ENCODE assay signal across 9 cellular contexts in the genomic region with DNA sequence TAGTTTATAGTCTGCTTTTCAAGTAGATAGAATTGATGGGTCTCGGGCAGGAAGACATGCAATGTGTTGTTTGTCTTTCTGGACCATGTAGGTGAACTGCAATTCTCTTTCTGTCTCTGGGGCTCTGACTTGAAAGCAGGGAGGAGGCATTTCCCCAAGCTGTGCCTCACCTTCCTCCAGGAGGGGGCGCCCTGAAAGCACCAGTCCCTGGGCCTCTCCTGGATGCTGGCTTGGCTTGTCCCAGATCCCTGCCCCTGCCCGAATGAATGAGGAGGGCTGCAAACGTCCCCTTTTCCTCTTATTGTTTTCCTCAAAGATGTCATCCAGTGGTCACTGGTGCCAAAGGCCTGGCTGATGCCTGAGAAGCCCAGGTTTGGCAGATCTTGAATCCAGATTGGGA.
A peak's percentile ranks its signal among the peaks of the same experiment; 100 is the strongest.
DNase-seq lines count a peak whose midpoint lies in the region; ATAC-seq and TF ChIP-seq lines count a peak whose summit lies in the region.
"Had no signal": no experiment of that assay in that cellular context is flagged by ENCODE, and none has a peak within 500 bp of the region (broad histone marks: within the 10 kb centered on the region; RNA-seq: fewer than 3 reads in every experiment).

No MANE protein-coding gene starts in this region.

- peaks cover 7% of the 10 kb centered on the region for H3K27me3 Mint-ChIP-seq in GM23338 (ENCODE audit: insufficient read depth, low read depth, poor library complexity)
- H3K27me3 Mint-ChIP-seq in activated naive CD4-positive, alpha-beta T cell treated with anti-CD3 and anti-CD28 coated beads, Interleukin-2, amount 10 ng/mL, durations not matched to agents 7 days and 5 days: no peaks in the 10 kb centered on the region

- POLR2A ChIA-PET in BJ (lab: Charles Lee): no interaction called here

- no peaks in the 10 kb centered on the region for H3K4me1 ChIP-seq in GM23338 (ENCODE audit: insufficient read depth)
- no peaks in the 10 kb centered on the region for H3K4me1 ChIP-seq in RWPE2 (ENCODE audit: insufficient read depth, poor library complexity, severe bottlenecking)
- H3K4me1 ChIP-seq in iPS DF 6.9 (ENCODE audit: control insufficient read depth, insufficient read depth, low read length): peaks cover 2% of the 10 kb centered on the region; the same call in 1 of the 2 replicates
- H3K4me1 ChIP-seq in left lung: peaks cover 4 to 5% of the 10 kb centered on the region in 2 donors

- H3K4me3 Mint-ChIP-seq in GM23338: no peak overlapping the region
- no peak overlapping the region for H3K4me3 Mint-ChIP-seq in activated naive CD4-positive, alpha-beta T cell treated with anti-CD3 and anti-CD28 coated beads, Interleukin-2, amount 10 ng/mL, durations not matched to agents 7 days and 5 days
- H3K4me3 Mint-ChIP-seq: stimulated activated naive CD8-positive, alpha-beta T cell treated with anti-CD3 and anti-CD28 coated beads, Interleukin-15, Interleukin-2, amounts not matched to agents 100 ng/mL and 50 ng/mL, for 24 hours had no signal

- DNase-seq in BJ (ENCODE audit: low read depth): no peak
- DNase-seq in GM23338 (ENCODE audit: low spot score): peak; percentile 90
- no peak for DNase-seq in RWPE2 (ENCODE audit: low spot score)
- DNase-seq in iPS DF 6.9 (ENCODE audit: low read depth, low spot score): peak; percentile 35
- DNase-seq in NCI-H524 treated with DMSO at 0.1 percent for 48 hours (lab: John Stamatoyannopoulos, UW): no peak
- DNase-seq in activated naive CD4-positive, alpha-beta T cell treated with anti-CD3 and anti-CD28 coated beads, Interleukin-2, amount 10 ng/mL, durations not matched to agents 7 days and 5 days: no peak
- no peak for DNase-seq in left lung

- ATAC-seq in GM23338: peak; percentile 94
- no peak for ATAC-seq in RWPE2 (ENCODE audit: low read depth)
- ATAC-seq in HG03520 (IDR thresholded peaks at IDR 0.05; ENCODE audit: unreplicated experiment): no peak
- no peak for ATAC-seq in left lung

- H3K9me3 ChIP-seq in RWPE2 (ENCODE audit: severe bottlenecking) (no peaks in the 10 kb centered on the region), iPS DF 6.9 (ENCODE audit: control insufficient read depth, insufficient read depth, low read length) (no peaks in the 10 kb centered on the region), left lung (no peaks in the 10 kb centered on the region)

- H3K79me2 ChIP-seq in GM23338 (replicated peaks; ENCODE audit: insufficient read depth): no peaks in the 10 kb centered on the region

- no peaks in the 10 kb centered on the region; the same call in 2 of the 3 replicates for H3K36me3 Mint-ChIP-seq in GM23338 (ENCODE audit: low read depth)
- no peaks in the 10 kb centered on the region for H3K36me3 Mint-ChIP-seq in activated naive CD4-positive, alpha-beta T cell treated with anti-CD3 and anti-CD28 coated beads, Interleukin-2, amount 10 ng/mL, durations not matched to agents 7 days and 5 days

- peaks cover 10% of the 10 kb centered on the region for H3K4me1 Mint-ChIP-seq in GM23338
- no peaks in the 10 kb centered on the region for H3K4me1 Mint-ChIP-seq in activated naive CD4-positive, alpha-beta T cell treated with anti-CD3 and anti-CD28 coated beads, Interleukin-2, amount 10 ng/mL, durations not matched to agents 7 days and 5 days

- CTCF ChIA-PET in BJ (lab: Yijun Ruan, JAX): interaction anchor here (0.8 to 1.2 kb wide), 2 partner anchors 18 to 1037 kb away, joined by 3 read pairs; no protein-coding TSS in a partner anchor
- CTCF ChIA-PET in activated naive CD4-positive, alpha-beta T cell treated with anti-CD3 and anti-CD28 coated beads, Interleukin-2, amount 10 ng/mL, durations not matched to agents 7 days and 5 days (lab: Charles Lee): interaction anchor here (1.0 kb wide), 1 partner anchor 9 kb away, joined by 3 read pairs; no protein-coding TSS in a partner anchor

- no CpG with 5 or more reads among the region's 4 CpGs for WGBS in iPS DF 6.9 (ENCODE audit: insufficient coverage, insufficient read length)

- no peaks in the 10 kb centered on the region for H4K20me1 ChIP-seq in GM23338 (replicated peaks; ENCODE audit: insufficient read depth)

- peak; percentile 37 for TF ChIP-seq CTCF in BJ (IDR thresholded peaks at IDR 0.05; ENCODE audit: insufficient read depth, low read depth, low read length)
- peak; percentile 83 to 92 for TF ChIP-seq CTCF in GM23338 (conservative IDR thresholded peaks at IDR 0.05; ENCODE audit: low read depth in 2 of 2)
- TF ChIP-seq CTCF in RWPE2 (IDR thresholded peaks at IDR 0.05; ENCODE audit: poor library complexity, severe bottlenecking): peak; percentile 12
- no peak for TF ChIP-seq CTCF in left lung (IDR thresholded peaks at IDR 0.05)

- H3K9me3 Mint-ChIP-seq in GM23338: no peaks in the 10 kb centered on the region
- H3K9me3 Mint-ChIP-seq in activated naive CD4-positive, alpha-beta T cell treated with anti-CD3 and anti-CD28 coated beads, Interleukin-2, amount 10 ng/mL, durations not matched to agents 7 days and 5 days: no peaks in the 10 kb centered on the region
- H3K9me3 Mint-ChIP-seq: stimulated activated naive CD8-positive, alpha-beta T cell treated with anti-CD3 and anti-CD28 coated beads, Interleukin-15, Interleukin-2, amounts not matched to agents 100 ng/mL and 50 ng/mL, for 24 hours had no signal

- no peaks in the 10 kb centered on the region for H3K36me3 ChIP-seq in BJ (ENCODE audit: control insufficient read depth, insufficient read depth, low read length)
- H3K36me3 ChIP-seq in GM23338 (ENCODE audit: insufficient read depth): no peaks in the 10 kb centered on the region
- H3K36me3 ChIP-seq in RWPE2 (ENCODE audit: low read depth): no peaks in the 10 kb centered on the region
- H3K36me3 ChIP-seq in iPS DF 6.9 (ENCODE audit: control insufficient read depth, insufficient read depth, low read length): no peaks in the 10 kb centered on the region
- H3K36me3 ChIP-seq in left lung: no peaks in the 10 kb centered on the region

- H3K27ac Mint-ChIP-seq in GM23338: no peak overlapping the region
- H3K27ac Mint-ChIP-seq in activated naive CD4-positive, alpha-beta T cell treated with anti-CD3 and anti-CD28 coated beads, Interleukin-2, amount 10 ng/mL, durations not matched to agents 7 days and 5 days: no peak overlapping the region
- H3K27ac Mint-ChIP-seq: stimulated activated naive CD8-positive, alpha-beta T cell treated with anti-CD3 and anti-CD28 coated beads, Interleukin-15, Interleukin-2, amounts not matched to agents 100 ng/mL and 50 ng/mL, for 24 hours had no signal

- no peak overlapping the region for H3K4me2 ChIP-seq in GM23338

- intact Hi-C loops in left lung (cut with DNase I): no loop called here

- no peak overlapping the region for H3K27ac ChIP-seq in GM23338 (ENCODE audit: low read depth)
- H3K27ac ChIP-seq in RWPE2 (ENCODE audit: poor library complexity, severe bottlenecking): no peak overlapping the region
- H3K27ac ChIP-seq in iPS DF 6.9 (ENCODE audit: low read length): no peak overlapping the region
- H3K27ac ChIP-seq in left lung: no peak overlapping the region

- peaks cover 3% of the 10 kb centered on the region; the same call in 1 of the 2 replicates for H3K27me3 ChIP-seq in BJ (ENCODE audit: control insufficient read depth, insufficient read depth, low read length)
- no peaks in the 10 kb centered on the region for H3K27me3 ChIP-seq in GM23338 (ENCODE audit: insufficient read depth)
- no peaks in the 10 kb centered on the region for H3K27me3 ChIP-seq in RWPE2 (ENCODE audit: insufficient read depth, poor library complexity, severe bottlenecking)
- no peaks in the 10 kb centered on the region for H3K27me3 ChIP-seq in iPS DF 6.9 (ENCODE audit: control insufficient read depth, insufficient read depth, low read length)
- H3K27me3 ChIP-seq in left lung: no peaks in the 10 kb centered on the region

- H3F3A ChIP-seq in GM23338 (replicated peaks; ENCODE audit: low read depth): no peaks in the 10 kb centered on the region

- H3K4me3 ChIP-seq in BJ (ENCODE audit: low read depth, low read length) (no peak overlapping the region), GM23338 (no peak overlapping the region), RWPE2 (ENCODE audit: severe bottlenecking) (no peak overlapping the region), iPS DF 6.9 (ENCODE audit: low read length) (no peak overlapping the region), left lung (no peak overlapping the region)

- H2AFZ ChIP-seq in GM23338: no peak overlapping the region

- H3K9me2 ChIP-seq in GM23338 (ENCODE audit: insufficient read depth): no peaks in the 10 kb centered on the region

TF ChIP-seq in GM23338, 12 proteins besides CTCF, POLR2A, EP300 and RAD21 (continues in another document):
- TF ChIP-seq EZH2 (IDR thresholded peaks at IDR 0.05; ENCODE audit: low read depth, unreplicated experiment) (no peak), ZNF114 (CRISPR knock-in tag; IDR thresholded peaks at IDR 0.05) (no peak), ZNF331 (CRISPR knock-in tag; IDR thresholded peaks at IDR 0.05; ENCODE audit: low read depth) (no peak)
- TF ChIP-seq, protein P1, sequence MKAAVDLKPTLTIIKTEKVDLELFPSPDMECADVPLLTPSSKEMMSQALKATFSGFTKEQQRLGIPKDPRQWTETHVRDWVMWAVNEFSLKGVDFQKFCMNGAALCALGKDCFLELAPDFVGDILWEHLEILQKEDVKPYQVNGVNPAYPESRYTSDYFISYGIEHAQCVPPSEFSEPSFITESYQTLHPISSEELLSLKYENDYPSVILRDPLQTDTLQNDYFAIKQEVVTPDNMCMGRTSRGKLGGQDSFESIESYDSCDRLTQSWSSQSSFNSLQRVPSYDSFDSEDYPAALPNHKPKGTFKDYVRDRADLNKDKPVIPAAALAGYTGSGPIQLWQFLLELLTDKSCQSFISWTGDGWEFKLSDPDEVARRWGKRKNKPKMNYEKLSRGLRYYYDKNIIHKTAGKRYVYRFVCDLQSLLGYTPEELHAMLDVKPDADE (IDR thresholded peaks at IDR 0.05): no peak

Comparison
In these comparisons a context has a peak if more than half of its experiments do, and no peak if none do; other contexts are left out.
1. DNase-seq: peak in GM23338 (single experiment) and iPS DF 6.9 (single experiment); none in BJ (single experiment), RWPE2 (single experiment), NCI-H524 treated with DMSO at 0.1 percent for 48 hours (single experiment), activated naive CD4-positive, alpha-beta T cell treated with anti-CD3 and anti-CD28 coated beads, Interleukin-2, amount 10 ng/mL, durations not matched to agents 7 days and 5 days (single experiment) and left lung (0 of 2).
2. CTCF ChIP-seq: peak in BJ (single experiment), GM23338 (2 of 2) and RWPE2 (single experiment); none in left lung (0 of 2).